In genomic region chr16:65200374-65200773, GRCh38 we compare ENCODE assay signal across 33 cellular contexts.
"Had no signal": no experiment of that assay in that cellular context is flagged by ENCODE, and none has a peak within 500 bp of the region (broad histone marks: within the 10 kb centered on the region; RNA-seq: fewer than 3 reads in every experiment).

No MANE protein-coding gene starts in this region.

- DNase-seq: kidney glomerular epithelial cell; left cardiac atrium; left ventricle myocardium superior; lower lobe of right lung; mesendoderm; naive B cell; natural killer cell; nephron progenitor cell; occipital lobe; ovary; right lobe of liver; stimulated activated CD4-positive, alpha-beta T cell treated with anti-CD3 and anti-CD28 coated beads, Interleukin-12 subunit alpha, Interleukin-12 subunit beta, amount 100 ng/mL, for 4 hours; stimulated activated CD4-positive, alpha-beta T cell treated with anti-CD3 and anti-CD28 coated beads, Interleukin-15, amount 100 ng/mL, for 24 hours; stimulated activated CD4-positive, alpha-beta T cell treated with anti-CD3 and anti-CD28 coated beads, Interleukin-2, amount 100 ng/mL, for 24 hours; stimulated activated CD4-positive, alpha-beta T cell treated with anti-CD3 and anti-CD28 coated beads, Interleukin-4, amount 100 ng/mL, for 24 hours; stimulated activated naive CD4-positive, alpha-beta T cell; tibial artery; trophoblast cell; upper lobe of right lung had no signal

- H3K9me3 Mint-ChIP-seq: mesothelial cell of epicardium, nephron progenitor cell, neural progenitor cell had no signal

- H3K4me1 ChIP-seq: lower lobe of right lung, neural progenitor cell, right atrium auricular region, right lobe of liver, suprapubic skin, upper lobe of right lung had no signal

- H3K27me3 Mint-ChIP-seq: naive B cell; stimulated activated naive CD8-positive, alpha-beta T cell treated with anti-CD3 and anti-CD28 coated beads, Interleukin-15, Interleukin-2, amounts not matched to agents 100 ng/mL and 50 ng/mL, for 24 hours had no signal

- ATAC-seq: left cardiac atrium; left lobe of liver; lower lobe of right lung; natural killer cell; stimulated activated effector memory CD8-positive, alpha-beta T cell treated with anti-CD3 and anti-CD28 coated beads, Interleukin-12 subunit alpha, Interleukin-12 subunit beta, amount 100 ng/mL, for 72 hours; upper lobe of right lung had no signal

- H3K4me2 ChIP-seq: hepatocyte, neural progenitor cell, smooth muscle cell had no signal

- H3K9me3 ChIP-seq: lower lobe of right lung, neutrophil, ovary, right atrium auricular region, right lobe of liver, suprapubic skin, thoracic aorta, tibial artery, upper lobe of right lung had no signal

- H3K4me1 Mint-ChIP-seq: naive B cell; natural killer cell; stimulated activated effector memory CD8-positive, alpha-beta T cell treated with anti-CD3 and anti-CD28 coated beads, Interleukin-12 subunit alpha, Interleukin-12 subunit beta, amount 100 ng/mL, for 72 hours had no signal

- H3K36me3 ChIP-seq: lower lobe of right lung, neural progenitor cell, neutrophil, ovary, right atrium auricular region, right lobe of liver, suprapubic skin, thoracic aorta, tibial artery, upper lobe of right lung had no signal

- H3K36me3 Mint-ChIP-seq: mesothelial cell of epicardium; naive B cell; natural killer cell; neural progenitor cell; stimulated activated effector memory CD8-positive, alpha-beta T cell treated with anti-CD3 and anti-CD28 coated beads, Interleukin-12 subunit alpha, Interleukin-12 subunit beta, amount 100 ng/mL, for 72 hours had no signal

- H3K27me3 ChIP-seq: hepatocyte, neural progenitor cell, neutrophil, ovary, right atrium auricular region, right lobe of liver, suprapubic skin, tibial artery, upper lobe of right lung had no signal

- H2AFZ ChIP-seq: hepatocyte, neural progenitor cell had no signal

- H3K27ac ChIP-seq: hepatocyte, lower lobe of right lung, neural progenitor cell, neutrophil, ovary, right atrium auricular region, right lobe of liver, suprapubic skin, thoracic aorta, tibial artery, upper lobe of right lung had no signal

- H3K27ac Mint-ChIP-seq: mesothelial cell of epicardium; naive B cell; natural killer cell; nephron progenitor cell; neural progenitor cell; progenitor cell of endocrine pancreas; stimulated activated effector memory CD8-positive, alpha-beta T cell treated with anti-CD3 and anti-CD28 coated beads, Interleukin-12 subunit alpha, Interleukin-12 subunit beta, amount 100 ng/mL, for 72 hours; stimulated activated naive CD8-positive, alpha-beta T cell treated with anti-CD3 and anti-CD28 coated beads, Interleukin-15, Interleukin-2, amounts not matched to agents 100 ng/mL and 50 ng/mL, for 24 hours had no signal

- H3K4me3 Mint-ChIP-seq: mesothelial cell of epicardium; naive B cell; natural killer cell; nephron progenitor cell; neural progenitor cell; stimulated activated effector memory CD8-positive, alpha-beta T cell treated with anti-CD3 and anti-CD28 coated beads, Interleukin-12 subunit alpha, Interleukin-12 subunit beta, amount 100 ng/mL, for 72 hours; stimulated activated naive CD8-positive, alpha-beta T cell treated with anti-CD3 and anti-CD28 coated beads, Interleukin-15, Interleukin-2, amounts not matched to agents 100 ng/mL and 50 ng/mL, for 24 hours had no signal

- H3K79me2 ChIP-seq: hepatocyte had no signal

- FAIRE-seq: keratinocyte, urothelium cell line had no signal

- H3K9ac ChIP-seq: neural progenitor cell had no signal

- H3K4me3 ChIP-seq: hepatocyte, lower lobe of right lung, neural progenitor cell, ovary, right atrium auricular region, right lobe of liver, smooth muscle cell, suprapubic skin, thoracic aorta, tibial artery had no signal
